Comparison of ENCODE assay signal across 9 cellular contexts in the genomic region with DNA sequence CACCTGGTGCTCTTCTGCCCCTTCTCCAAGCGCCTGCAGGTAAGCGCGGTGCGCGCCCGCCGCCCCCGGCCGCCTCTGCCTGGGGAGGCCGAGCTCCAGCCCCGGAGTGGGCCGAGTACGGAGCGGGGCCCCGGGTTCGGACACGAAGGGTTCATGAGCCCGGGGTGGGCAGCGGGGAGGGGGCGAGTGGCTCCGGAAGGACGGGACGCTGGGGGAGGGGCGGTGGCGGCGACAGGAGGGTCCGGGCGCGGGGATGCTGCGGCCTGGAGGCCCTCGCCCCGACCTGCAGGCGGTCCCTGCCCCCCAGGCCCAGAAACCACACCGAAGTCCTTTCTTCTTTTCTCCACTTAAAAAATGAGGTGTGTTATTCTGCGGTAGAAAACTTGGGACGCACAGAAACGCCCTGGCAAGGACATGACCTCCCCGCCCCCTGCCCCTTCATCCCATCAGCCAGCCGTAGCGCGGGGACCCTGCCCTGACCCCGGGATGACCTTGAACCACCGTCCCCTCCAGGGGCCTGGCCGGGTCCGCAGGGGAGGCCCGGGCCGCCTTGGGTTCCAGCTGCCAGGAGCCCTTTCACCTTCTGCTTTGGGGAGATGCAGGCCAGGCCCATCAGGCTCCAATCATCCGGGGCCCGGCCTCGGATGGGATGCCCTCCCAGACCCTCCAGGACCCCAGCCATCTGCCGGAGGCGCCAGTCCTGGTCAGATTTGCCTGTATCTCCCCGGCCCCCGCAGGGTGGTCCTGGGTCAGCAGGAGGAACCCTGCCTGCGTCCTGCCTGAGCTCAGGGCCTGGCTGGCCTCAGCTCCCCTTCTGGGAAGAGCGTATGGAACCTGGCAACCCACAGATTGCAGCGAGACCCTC. TPM values are rescaled to one million over a fixed set of nuclear protein-coding genes. Genes with fewer than 3 reads are reported as not detected.
DNase-seq lines count a peak whose midpoint lies in the region; ATAC-seq and TF ChIP-seq lines count a peak whose summit lies in the region.
"Had no signal": no experiment of that assay in that cellular context is flagged by ENCODE, and none has a peak within 500 bp of the region (broad histone marks: within the 10 kb centered on the region; RNA-seq: fewer than 3 reads in every experiment).

No MANE protein-coding gene starts in this region.

- no peak overlapping the region for H3K27ac Mint-ChIP-seq in CD8-positive, alpha-beta memory T cell
- peak overlapping the region; percentile 79 for H3K27ac Mint-ChIP-seq in glutamatergic neuron (ENCODE audit: unreplicated experiment)

- no peaks in the 10 kb centered on the region for H3K4me1 ChIP-seq in CD8-positive, alpha-beta memory T cell (ENCODE audit: insufficient read depth, low read length)
- peaks cover 6% of the 10 kb centered on the region for H3K4me1 ChIP-seq in prostate gland (replicated peaks)

- no peaks in the 10 kb centered on the region for H3K36me3 Mint-ChIP-seq in CD8-positive, alpha-beta memory T cell
- no peaks in the 10 kb centered on the region for H3K36me3 Mint-ChIP-seq in glutamatergic neuron (ENCODE audit: unreplicated experiment)

- H3K4me3 Mint-ChIP-seq in CD8-positive, alpha-beta memory T cell, result no peak overlapping the region
- H3K4me3 Mint-ChIP-seq in glutamatergic neuron (ENCODE audit: unreplicated experiment), result peak overlapping the region; percentile 83

- peaks cover 19 to 48% of the 10 kb centered on the region in 2 donors for H3K27me3 Mint-ChIP-seq in CD8-positive, alpha-beta memory T cell
- H3K27me3 Mint-ChIP-seq in glutamatergic neuron (ENCODE audit: unreplicated experiment), result peaks cover 5% of the 10 kb centered on the region

- TF ChIP-seq CTCF in glutamatergic neuron (IDR thresholded peaks at IDR 0.05; ENCODE audit: partially characterized antibody, unreplicated experiment) (no peak), prostate gland (IDR thresholded peaks at IDR 0.05) (no peak)

- H3K27me3 ChIP-seq in CD8-positive, alpha-beta memory T cell (ENCODE audit: insufficient read depth, low read length, poor library complexity, severe bottlenecking), result no peaks in the 10 kb centered on the region
- no peaks in the 10 kb centered on the region for H3K27me3 ChIP-seq in prostate gland (replicated peaks; ENCODE audit: insufficient read depth)

- intact Hi-C loops in prostate gland (cut with DNase I), result no loop called here

- 12% methylated on average over 41 of the region's 57 CpGs for WGBS in prostate gland

- POLR2A ChIA-PET in CD8-positive, alpha-beta memory T cell (lab: Charles Lee), result no interaction called here

- CTCF ChIA-PET in CD8-positive, alpha-beta memory T cell (lab: Charles Lee), result interaction anchor here (0.6 kb wide), 1 partner anchor 355 kb away, joined by 3 read pairs; no protein-coding TSS in a partner anchor

- peaks cover 0 to 2% (median 0%) of the 10 kb centered on the region in 5 donors for H3K9me3 Mint-ChIP-seq in CD8-positive, alpha-beta memory T cell
- peaks cover 10% of the 10 kb centered on the region for H3K9me3 Mint-ChIP-seq in glutamatergic neuron (ENCODE audit: unreplicated experiment)

- no peak for TF ChIP-seq POLR2A in prostate gland (IDR thresholded peaks at IDR 0.05)

- peak; percentile 31 for ATAC-seq in SK-N-SH treated with all-trans-retinoic acid at 6 μM for 48 hours
- ATAC-seq in HG02981 (IDR thresholded peaks at IDR 0.05; ENCODE audit: unreplicated experiment), result no peak

- H3K27ac ChIP-seq in CD8-positive, alpha-beta memory T cell (ENCODE audit: low read depth, low read length), result peak overlapping the region; percentile 9
- peak overlapping the region; percentile 45 to 51 for H3K27ac ChIP-seq in prostate gland

- no peaks in the 10 kb centered on the region for H3K36me3 ChIP-seq in CD8-positive, alpha-beta memory T cell (ENCODE audit: insufficient read depth, low read length)
- H3K36me3 ChIP-seq in prostate gland, result no peaks in the 10 kb centered on the region

- no peaks in the 10 kb centered on the region for H3K9me3 ChIP-seq in CD8-positive, alpha-beta memory T cell (ENCODE audit: low read length)
- H3K9me3 ChIP-seq in prostate gland, result no peaks in the 10 kb centered on the region

- H3K4me3 ChIP-seq in CD8-positive, alpha-beta memory T cell (ENCODE audit: low read length), result no peak overlapping the region
- peak overlapping the region; percentile 38 to 57 for H3K4me3 ChIP-seq in prostate gland

- peaks cover 0 to 5% (median 4%) of the 10 kb centered on the region in 3 donors for H3K4me1 Mint-ChIP-seq in CD8-positive, alpha-beta memory T cell
- H3K4me1 Mint-ChIP-seq in glutamatergic neuron (ENCODE audit: low read depth, unreplicated experiment), result peaks cover 5% of the 10 kb centered on the region

- DNase-seq in CD8-positive, alpha-beta memory T cell, result no peak
- DNase-seq in glutamatergic neuron (peak; percentile 67), prostate gland (ENCODE audit: low spot score) (no peak), EL (no peak), activated T-cell treated with anti-CD3 and anti-CD28 coated beads for 4 hours (no peak)
- no peak for DNase-seq in activated CD4-positive, CD25-positive, alpha-beta regulatory T cell (lab: John Stamatoyannopoulos, UW)
- DNase-seq: DND-41 had no signal

TF ChIP-seq in SK-N-SH treated with all-trans-retinoic acid at 6 μM for 48 hours, 23 proteins besides CTCF, POLR2A, EP300 and RAD21 (continues in another document):
- TF ChIP-seq TOX (CRISPR knock-in tag; IDR thresholded peaks at IDR 0.05; ENCODE audit: borderline replicate concordance) (no peak), ZC3H10 (CRISPR knock-in tag; IDR thresholded peaks at IDR 0.05) (no peak), PPARA (CRISPR knock-in tag; IDR thresholded peaks at IDR 0.05; ENCODE audit: borderline replicate concordance) (no peak), ARNTL (CRISPR knock-in tag; IDR thresholded peaks at IDR 0.05; ENCODE audit: borderline replicate concordance, low read depth) (no peak), ESRRG (CRISPR knock-in tag; IDR thresholded peaks at IDR 0.05) (no peak), TCF4 (CRISPR knock-in tag; IDR thresholded peaks at IDR 0.05; ENCODE audit: borderline replicate concordance) (no peak), ISL1 (CRISPR knock-in tag; IDR thresholded peaks at IDR 0.05) (no peak)
- TF ChIP-seq, protein P1, sequence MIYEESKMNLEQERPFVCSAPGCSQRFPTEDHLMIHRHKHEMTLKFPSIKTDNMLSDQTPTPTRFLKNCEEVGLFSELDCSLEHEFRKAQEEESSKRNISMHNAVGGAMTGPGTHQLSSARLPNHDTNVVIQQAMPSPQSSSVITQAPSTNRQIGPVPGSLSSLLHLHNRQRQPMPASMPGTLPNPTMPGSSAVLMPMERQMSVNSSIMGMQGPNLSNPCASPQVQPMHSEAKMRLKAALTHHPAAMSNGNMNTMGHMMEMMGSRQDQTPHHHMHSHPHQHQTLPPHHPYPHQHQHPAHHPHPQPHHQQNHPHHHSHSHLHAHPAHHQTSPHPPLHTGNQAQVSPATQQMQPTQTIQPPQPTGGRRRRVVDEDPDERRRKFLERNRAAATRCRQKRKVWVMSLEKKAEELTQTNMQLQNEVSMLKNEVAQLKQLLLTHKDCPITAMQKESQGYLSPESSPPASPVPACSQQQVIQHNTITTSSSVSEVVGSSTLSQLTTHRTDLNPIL (CRISPR knock-in tag; IDR thresholded peaks at IDR 0.05; ENCODE audit: low read depth), result no peak
- TF ChIP-seq, protein P2, sequence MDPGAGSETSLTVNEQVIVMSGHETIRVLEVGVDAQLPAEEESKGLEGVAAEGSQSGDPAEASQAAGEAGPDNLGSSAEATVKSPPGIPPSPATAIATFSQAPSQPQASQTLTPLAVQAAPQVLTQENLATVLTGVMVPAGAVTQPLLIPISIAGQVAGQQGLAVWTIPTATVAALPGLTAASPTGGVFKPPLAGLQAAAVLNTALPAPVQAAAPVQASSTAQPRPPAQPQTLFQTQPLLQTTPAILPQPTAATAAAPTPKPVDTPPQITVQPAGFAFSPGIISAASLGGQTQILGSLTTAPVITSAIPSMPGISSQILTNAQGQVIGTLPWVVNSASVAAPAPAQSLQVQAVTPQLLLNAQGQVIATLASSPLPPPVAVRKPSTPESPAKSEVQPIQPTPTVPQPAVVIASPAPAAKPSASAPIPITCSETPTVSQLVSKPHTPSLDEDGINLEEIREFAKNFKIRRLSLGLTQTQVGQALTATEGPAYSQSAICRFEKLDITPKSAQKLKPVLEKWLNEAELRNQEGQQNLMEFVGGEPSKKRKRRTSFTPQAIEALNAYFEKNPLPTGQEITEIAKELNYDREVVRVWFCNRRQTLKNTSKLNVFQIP (CRISPR knock-in tag; IDR thresholded peaks at IDR 0.05; ENCODE audit: borderline replicate concordance, low read depth), result no peak
- TF ChIP-seq, protein P3, sequence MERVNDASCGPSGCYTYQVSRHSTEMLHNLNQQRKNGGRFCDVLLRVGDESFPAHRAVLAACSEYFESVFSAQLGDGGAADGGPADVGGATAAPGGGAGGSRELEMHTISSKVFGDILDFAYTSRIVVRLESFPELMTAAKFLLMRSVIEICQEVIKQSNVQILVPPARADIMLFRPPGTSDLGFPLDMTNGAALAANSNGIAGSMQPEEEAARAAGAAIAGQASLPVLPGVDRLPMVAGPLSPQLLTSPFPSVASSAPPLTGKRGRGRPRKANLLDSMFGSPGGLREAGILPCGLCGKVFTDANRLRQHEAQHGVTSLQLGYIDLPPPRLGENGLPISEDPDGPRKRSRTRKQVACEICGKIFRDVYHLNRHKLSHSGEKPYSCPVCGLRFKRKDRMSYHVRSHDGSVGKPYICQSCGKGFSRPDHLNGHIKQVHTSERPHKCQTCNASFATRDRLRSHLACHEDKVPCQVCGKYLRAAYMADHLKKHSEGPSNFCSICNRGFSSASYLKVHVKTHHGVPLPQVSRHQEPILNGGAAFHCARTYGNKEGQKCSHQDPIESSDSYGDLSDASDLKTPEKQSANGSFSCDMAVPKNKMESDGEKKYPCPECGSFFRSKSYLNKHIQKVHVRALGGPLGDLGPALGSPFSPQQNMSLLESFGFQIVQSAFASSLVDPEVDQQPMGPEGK (CRISPR knock-in tag; IDR thresholded peaks at IDR 0.05; ENCODE audit: borderline replicate concordance), result no peak

RNA-seq across cellular contexts. Expression of a gene that starts 0.6 kb away (rescaled TPM):
- total RNA-seq in CD8-positive, alpha-beta memory T cell, result not detected
- polyA plus RNA-seq in CD8-positive, alpha-beta memory T cell, result not detected
- total RNA-seq in glutamatergic neuron (ENCODE audit: unreplicated experiment), result 71.3 TPM
- total RNA-seq in prostate gland, result 10 to 100 TPM; 18.9 to 27.8 TPM

RNA-seq across cellular contexts. Expression of a gene that starts 25.7 kb away (rescaled TPM):
- total RNA-seq in CD8-positive, alpha-beta memory T cell, result 10 to 100 TPM; 17.4 to 18.4 TPM
- polyA plus RNA-seq in CD8-positive, alpha-beta memory T cell, result 32.5 TPM
- total RNA-seq in glutamatergic neuron (ENCODE audit: unreplicated experiment), result 72.8 TPM
- total RNA-seq in prostate gland, result 10 to 100 TPM; 44.9 to 50.0 TPM

RNA-seq across cellular contexts. Expression of a gene that starts 29.8 kb away (rescaled TPM):
- total RNA-seq in CD8-positive, alpha-beta memory T cell, result 1 to 10 TPM; 1.1 to 1.2 TPM
- 0.22 TPM for polyA plus RNA-seq in CD8-positive, alpha-beta memory T cell
- total RNA-seq in glutamatergic neuron (ENCODE audit: unreplicated experiment), result not detected
- total RNA-seq in prostate gland, result 10 to 100 TPM in 1 of 2 donors, 1 to 10 TPM in 1; 3.9 to 14.8 TPM

RNA-seq across cellular contexts. Expression of a gene that starts 35.4 kb away (rescaled TPM):
- not detected for total RNA-seq in CD8-positive, alpha-beta memory T cell
- not detected for polyA plus RNA-seq in CD8-positive, alpha-beta memory T cell
- total RNA-seq in glutamatergic neuron (ENCODE audit: unreplicated experiment) (not detected), prostate gland (10 to 100 TPM in 1 of 2 donors, 1 to 10 TPM in 1; 7.8 to 16.2 TPM)

RNA-seq across cellular contexts. Expression of a gene that starts 45.1 kb away (rescaled TPM):
- total RNA-seq in CD8-positive, alpha-beta memory T cell, result not detected
- polyA plus RNA-seq in CD8-positive, alpha-beta memory T cell, result not detected
- not detected for total RNA-seq in glutamatergic neuron (ENCODE audit: unreplicated experiment)
- total RNA-seq in prostate gland, result not detected

Comparison
In these comparisons a context has a peak if more than half of its experiments do, and no peak if none do; other contexts are left out.
1. RNA of a gene that starts 0.6 kb away (total RNA-seq): 71.3 TPM in glutamatergic neuron (single experiment) and 18.9 to 27.8 TPM in prostate gland; not detected in CD8-positive, alpha-beta memory T cell; every median in the first group is over 10 times any median in the second.